In the genomic region with DNA sequence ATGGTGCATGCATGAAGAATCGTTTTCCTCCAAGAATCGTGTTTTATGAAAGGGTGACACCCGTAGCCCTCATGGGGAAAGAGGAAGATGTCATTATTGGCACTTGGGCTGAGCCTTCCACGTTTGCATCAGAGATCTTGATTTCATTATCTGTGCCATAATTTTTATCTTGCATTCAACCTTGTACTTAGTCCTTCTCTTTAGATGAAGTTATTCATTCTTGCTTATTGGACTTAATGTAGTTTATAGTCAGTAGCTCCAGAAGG, we compare ENCODE assay signal across 16 cellular contexts.
A peak's percentile ranks its signal among the peaks of the same experiment; 100 is the strongest.
DNase-seq lines count a peak whose midpoint lies in the region; ATAC-seq and TF ChIP-seq lines count a peak whose summit lies in the region.
"Had no signal": no experiment of that assay in that cellular context is flagged by ENCODE, and none has a peak within 500 bp of the region (broad histone marks: within the 10 kb centered on the region; RNA-seq: fewer than 3 reads in every experiment).

No MANE protein-coding gene starts in this region.

- H3K27me3 ChIP-seq in gastroesophageal sphincter (no peaks in the 10 kb centered on the region), testis (no peaks in the 10 kb centered on the region)
- H3K27me3 ChIP-seq: thyroid gland had no signal

- H3K4me3 ChIP-seq in SK-N-MC, result no peak overlapping the region
- H3K4me3 ChIP-seq in gastroesophageal sphincter, result no peak overlapping the region
- H3K4me3 ChIP-seq in testis, result no peak overlapping the region
- H3K4me3 ChIP-seq: thyroid gland had no signal

- CTCF ChIA-PET in activated naive CD4-positive, alpha-beta T cell treated with anti-CD3 and anti-CD28 coated beads for 36 hours (lab: Charles Lee), result interaction anchor here (0.6 to 0.7 kb wide), 2 partner anchors 76 to 458 kb away, joined by 3 to 4 read pairs; no protein-coding TSS in a partner anchor

- no peak overlapping the region for H3K27ac Mint-ChIP-seq in activated T-cell treated with anti-CD3 and anti-CD28 coated beads, Interleukin-2, amount 50 U/mL, for 72 hours
- H3K27ac Mint-ChIP-seq in activated naive CD4-positive, alpha-beta T cell treated with anti-CD3 and anti-CD28 coated beads for 36 hours, result no peak overlapping the region
- H3K27ac Mint-ChIP-seq: endodermal cell, nephron progenitor cell had no signal

- no peak for TF ChIP-seq EP300 in gastroesophageal sphincter (IDR thresholded peaks at IDR 0.05)

- H3K4me1 Mint-ChIP-seq in activated T-cell treated with anti-CD3 and anti-CD28 coated beads, Interleukin-2, amount 50 U/mL, for 72 hours (ENCODE audit: low read depth), result peaks cover 28% of the 10 kb centered on the region
- peaks cover 17% of the 10 kb centered on the region for H3K4me1 Mint-ChIP-seq in activated naive CD4-positive, alpha-beta T cell treated with anti-CD3 and anti-CD28 coated beads for 36 hours (ENCODE audit: low read depth)

- TF ChIP-seq CTCF in gastroesophageal sphincter (IDR thresholded peaks at IDR 0.05) (no peak), testis (IDR thresholded peaks at IDR 0.05) (no peak), GM10266 (IDR thresholded peaks at IDR 0.05; ENCODE audit: control insufficient read depth, insufficient read depth, low read depth, missing control alignments) (no peak)

- H3K9me3 Mint-ChIP-seq in activated T-cell treated with anti-CD3 and anti-CD28 coated beads, Interleukin-2, amount 50 U/mL, for 72 hours, result no peaks in the 10 kb centered on the region
- H3K9me3 Mint-ChIP-seq in activated naive CD4-positive, alpha-beta T cell treated with anti-CD3 and anti-CD28 coated beads for 36 hours, result no peaks in the 10 kb centered on the region
- H3K9me3 Mint-ChIP-seq: endodermal cell, nephron progenitor cell had no signal

- no peak for DNase-seq in activated T-cell treated with anti-CD3 and anti-CD28 coated beads, Interleukin-2, amount 50 U/mL, for 72 hours
- no peak for DNase-seq in activated T-cell treated with anti-CD3 and anti-CD28 coated beads, Interleukin-2, amount 50 U/mL, for 48 hours
- DNase-seq in SK-N-MC (ENCODE audit: low read depth, low spot score) (no peak), testis (no peak), GM10266 (ENCODE audit: extremely low spot score) (no peak), anterior cingulate cortex (lab: John Stamatoyannopoulos, UW) (no peak)
- DNase-seq in activated naive CD4-positive, alpha-beta T cell treated with anti-CD3 and anti-CD28 coated beads for 36 hours, result no peak
- DNase-seq: Calu3, endodermal cell, IMR-90, NCI-H1436, NCI-H524, nephron progenitor cell, SIG-M5, thyroid gland had no signal

- H3K27me3 Mint-ChIP-seq in activated T-cell treated with anti-CD3 and anti-CD28 coated beads, Interleukin-2, amount 50 U/mL, for 72 hours (ENCODE audit: low read depth), result no peaks in the 10 kb centered on the region
- H3K27me3 Mint-ChIP-seq in activated naive CD4-positive, alpha-beta T cell treated with anti-CD3 and anti-CD28 coated beads for 36 hours (ENCODE audit: low read depth), result no peaks in the 10 kb centered on the region

- WGBS in gastroesophageal sphincter (ENCODE audit: low coverage in 1 of 2), 2 donors, result 30 to 40% methylated on average over 4 of the region's 4 CpGs
- WGBS in testis, 2 donors, result 60 to 70% methylated on average over 4 of the region's 4 CpGs

- H3K27ac ChIP-seq in SK-N-MC, result peak overlapping the region; percentile 12; the same call in 1 of the 2 replicates
- H3K27ac ChIP-seq in gastroesophageal sphincter, result peak overlapping the region in 3 of 4 donors; percentile 9 to 70 (median 52)
- peak overlapping the region; percentile 3 to 26 for H3K27ac ChIP-seq in testis

- H3K36me3 Mint-ChIP-seq in activated T-cell treated with anti-CD3 and anti-CD28 coated beads, Interleukin-2, amount 50 U/mL, for 72 hours (ENCODE audit: insufficient read depth in 2 of 2), result no peaks in the 10 kb centered on the region
- H3K36me3 Mint-ChIP-seq in activated naive CD4-positive, alpha-beta T cell treated with anti-CD3 and anti-CD28 coated beads for 36 hours (ENCODE audit: low read depth), result no peaks in the 10 kb centered on the region

- H3K9me3 ChIP-seq in SK-N-MC (ENCODE audit: low read depth, low read length) (no peaks in the 10 kb centered on the region), gastroesophageal sphincter (no peaks in the 10 kb centered on the region), testis (no peaks in the 10 kb centered on the region)
- H3K9me3 ChIP-seq: thyroid gland had no signal

- H3K36me3 ChIP-seq in SK-N-MC (ENCODE audit: insufficient read depth, low read length), result no peaks in the 10 kb centered on the region
- no peaks in the 10 kb centered on the region for H3K36me3 ChIP-seq in gastroesophageal sphincter
- no peaks in the 10 kb centered on the region for H3K36me3 ChIP-seq in testis (ENCODE audit: low read depth, missing control alignments)
- H3K36me3 ChIP-seq: thyroid gland had no signal

- TF ChIP-seq POLR2A in gastroesophageal sphincter (IDR thresholded peaks at IDR 0.05) (no peak), testis (IDR thresholded peaks at IDR 0.05) (no peak)

- H3K4me1 ChIP-seq in gastroesophageal sphincter, result peaks cover 26 to 90% (median 55%) of the 10 kb centered on the region in 3 donors
- H3K4me1 ChIP-seq in testis, result peaks cover 38% of the 10 kb centered on the region

- no peak for ATAC-seq in activated T-cell treated with anti-CD3 and anti-CD28 coated beads, Interleukin-2, amount 50 U/mL, for 72 hours (replicated peaks in 1 of 2)
- no peak for ATAC-seq in gastroesophageal sphincter

- peak overlapping the region; percentile 11 to 49 for H3K4me3 Mint-ChIP-seq in activated T-cell treated with anti-CD3 and anti-CD28 coated beads, Interleukin-2, amount 50 U/mL, for 72 hours
- no peak overlapping the region for H3K4me3 Mint-ChIP-seq in activated naive CD4-positive, alpha-beta T cell treated with anti-CD3 and anti-CD28 coated beads for 36 hours
- H3K4me3 Mint-ChIP-seq: endodermal cell, nephron progenitor cell had no signal

- intact Hi-C loops in testis (cut with DNase I; ENCODE audit: low total_unique reads), result no loop called here
- intact Hi-C loops in activated naive CD4-positive, alpha-beta T cell treated with anti-CD3 and anti-CD28 coated beads for 36 hours (cut with micrococcal nuclease), result no loop called here

- no peak overlapping the region for H3K9ac ChIP-seq in SK-N-MC (ENCODE audit: insufficient read length)
